In the genomic region with DNA sequence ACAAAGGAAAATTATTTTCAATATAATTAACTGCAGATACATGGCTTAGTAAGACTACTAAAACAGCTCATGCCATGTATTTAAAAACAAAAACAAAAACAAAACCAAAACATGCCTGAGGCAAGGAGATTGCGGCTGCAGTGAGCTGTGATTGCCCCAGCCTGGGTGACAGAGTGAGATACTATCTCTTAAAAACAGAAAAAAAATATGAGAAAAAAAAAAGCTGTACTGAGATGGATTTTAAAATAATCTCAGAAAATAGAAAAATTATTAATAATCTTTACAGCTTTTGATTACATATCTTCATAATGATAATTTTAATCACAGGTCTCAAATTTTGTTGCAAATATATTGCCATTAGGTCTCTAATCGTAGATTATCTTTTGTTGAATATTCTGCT, we compare ENCODE assay signal across 8 cellular contexts. TPM values are rescaled to one million over a fixed set of nuclear protein-coding genes. Genes with fewer than 3 reads are reported as not detected.
DNase-seq lines count a peak whose midpoint lies in the region; ATAC-seq and TF ChIP-seq lines count a peak whose summit lies in the region.

No MANE protein-coding gene starts in this region.

- no peaks in the 10 kb centered on the region for H3K9me3 ChIP-seq in CD8-positive, alpha-beta T cell (ENCODE audit: low read length)
- H3K9me3 ChIP-seq in ovary, result no peaks in the 10 kb centered on the region

- no peak overlapping the region for H3K4me3 ChIP-seq in CD8-positive, alpha-beta T cell (ENCODE audit: low read depth, low read length)
- H3K4me3 ChIP-seq in ovary, result no peak overlapping the region

- no peak for TF ChIP-seq CTCF in CD8-positive, alpha-beta T cell (IDR thresholded peaks at IDR 0.05)
- TF ChIP-seq CTCF in activated CD8-positive, alpha-beta T cell treated with anti-CD3 and anti-CD28 coated beads for 36 hours (IDR thresholded peaks at IDR 0.05), result no peak
- TF ChIP-seq CTCF in ovary (IDR thresholded peaks at IDR 0.05), result no peak

- H3K4me1 Mint-ChIP-seq in CD8-positive, alpha-beta T cell (ENCODE audit: low read depth), result peaks cover 6% of the 10 kb centered on the region
- H3K4me1 Mint-ChIP-seq in activated CD8-positive, alpha-beta T cell treated with anti-CD3 and anti-CD28 coated beads for 36 hours (ENCODE audit: low read depth), result peaks cover 10% of the 10 kb centered on the region
- H3K4me1 Mint-ChIP-seq in memory B cell, result peaks cover 8% of the 10 kb centered on the region

- no peaks in the 10 kb centered on the region for H3K9me3 Mint-ChIP-seq in CD8-positive, alpha-beta T cell
- no peaks in the 10 kb centered on the region for H3K9me3 Mint-ChIP-seq in activated CD8-positive, alpha-beta T cell treated with anti-CD3 and anti-CD28 coated beads for 36 hours
- no peaks in the 10 kb centered on the region for H3K9me3 Mint-ChIP-seq in memory B cell

- intact Hi-C loops in CD8-positive, alpha-beta T cell (cut with DNase I, micrococcal nuclease), result loop anchor here (1.0 to 10.0 kb wide), 3 partner anchors 24 to 208 kb away; a partner anchor contains a TSS
- intact Hi-C loops in activated CD8-positive, alpha-beta T cell treated with anti-CD3 and anti-CD28 coated beads for 36 hours (cut with micrococcal nuclease), result loop anchor here (2.0 kb wide), 1 partner anchor 208 kb away; no protein-coding TSS in a partner anchor
- intact Hi-C loops in ovary (cut with DNase I), result loop anchor here in 1 of 4 donors (10.0 kb wide), 1 partner anchor 208 kb away; no protein-coding TSS in a partner anchor

- no peak for ATAC-seq in CD8-positive, alpha-beta T cell
- ATAC-seq in HG02973 (IDR thresholded peaks at IDR 0.05; ENCODE audit: unreplicated experiment), result peak; percentile 20
- ATAC-seq in activated CD8-positive, alpha-beta T cell treated with anti-CD3 and anti-CD28 coated beads for 36 hours, result no peak
- no peak for ATAC-seq in memory B cell (ENCODE audit: low read depth)
- ATAC-seq in GM21528 (IDR thresholded peaks at IDR 0.05; ENCODE audit: low FRiP score, unreplicated experiment), result no peak

- CTCF ChIA-PET in CD8-positive, alpha-beta T cell (lab: Charles Lee), result interaction anchor here (0.7 to 3.4 kb wide), 23 partner anchors 9 to 840 kb away, joined by 3 to 49 read pairs (median 4); a partner anchor contains a TSS
- CTCF ChIA-PET in activated CD8-positive, alpha-beta T cell treated with anti-CD3 and anti-CD28 coated beads for 36 hours (lab: Charles Lee), result interaction anchor here (0.7 to 6.1 kb wide), 49 partner anchors 10 to 370 kb away, joined by 3 to 68 read pairs (median 4); a partner anchor contains a TSS

- TF ChIP-seq EP300 in ovary (IDR thresholded peaks at IDR 0.05), result no peak

- WGBS in ovary, 3 donors, result 13 to 34% (median 17%) methylated on average over 2 of the region's 2 CpGs

- peak overlapping the region; percentile 65 for H3K4me3 Mint-ChIP-seq in CD8-positive, alpha-beta T cell
- H3K4me3 Mint-ChIP-seq in activated CD8-positive, alpha-beta T cell treated with anti-CD3 and anti-CD28 coated beads for 36 hours, result peak overlapping the region; percentile 37
- peak overlapping the region; percentile 71 for H3K4me3 Mint-ChIP-seq in memory B cell

- no peak for DNase-seq in CD8-positive, alpha-beta T cell
- DNase-seq in activated CD8-positive, alpha-beta T cell treated with anti-CD3 and anti-CD28 coated beads for 36 hours, result no peak
- no peak for DNase-seq in memory B cell (ENCODE audit: low spot score in 2 of 2)
- DNase-seq in NCI-H2196 (lab: John Stamatoyannopoulos, UW; ENCODE audit: unreplicated experiment), result no peak
- DNase-seq in ovary, result no peak
- DNase-seq in NCI-H2227 treated with DMSO at 0.1 percent for 48 hours (lab: John Stamatoyannopoulos, UW), result no peak

- H3K36me3 ChIP-seq in CD8-positive, alpha-beta T cell (ENCODE audit: insufficient read depth, low read length), result no peaks in the 10 kb centered on the region
- no peaks in the 10 kb centered on the region for H3K36me3 ChIP-seq in ovary

- H3K27me3 ChIP-seq in CD8-positive, alpha-beta T cell (ENCODE audit: insufficient read depth, low read length), result no peaks in the 10 kb centered on the region
- no peaks in the 10 kb centered on the region for H3K27me3 ChIP-seq in ovary

- H3K27me3 Mint-ChIP-seq in CD8-positive, alpha-beta T cell (ENCODE audit: low read depth), result peaks cover 2% of the 10 kb centered on the region
- no peaks in the 10 kb centered on the region for H3K27me3 Mint-ChIP-seq in activated CD8-positive, alpha-beta T cell treated with anti-CD3 and anti-CD28 coated beads for 36 hours
- H3K27me3 Mint-ChIP-seq in memory B cell, result no peaks in the 10 kb centered on the region

- no peak overlapping the region for H3K27ac Mint-ChIP-seq in CD8-positive, alpha-beta T cell
- H3K27ac Mint-ChIP-seq in activated CD8-positive, alpha-beta T cell treated with anti-CD3 and anti-CD28 coated beads for 36 hours, result no peak overlapping the region
- H3K27ac Mint-ChIP-seq in memory B cell, result peak overlapping the region; percentile 90

- no peaks in the 10 kb centered on the region for H3K36me3 Mint-ChIP-seq in CD8-positive, alpha-beta T cell
- no peaks in the 10 kb centered on the region for H3K36me3 Mint-ChIP-seq in activated CD8-positive, alpha-beta T cell treated with anti-CD3 and anti-CD28 coated beads for 36 hours (ENCODE audit: low read depth)
- no peaks in the 10 kb centered on the region for H3K36me3 Mint-ChIP-seq in memory B cell

- POLR2A ChIA-PET in CD8-positive, alpha-beta T cell (lab: Charles Lee), result interaction anchor here (0.9 kb wide), 1 partner anchor 24 kb away, joined by 4 read pairs; a partner anchor contains a TSS
- POLR2A ChIA-PET in activated CD8-positive, alpha-beta T cell treated with anti-CD3 and anti-CD28 coated beads for 36 hours (lab: Charles Lee), result interaction anchor here (0.9 to 1.0 kb wide), 3 partner anchors 22 to 59 kb away, joined by 3 read pairs; a partner anchor contains a TSS

- H3K27ac ChIP-seq in CD8-positive, alpha-beta T cell (ENCODE audit: low read depth, low read length), result no peak overlapping the region
- no peak overlapping the region for H3K27ac ChIP-seq in ovary

- peaks cover 3% of the 10 kb centered on the region for H3K4me1 ChIP-seq in CD8-positive, alpha-beta T cell (ENCODE audit: insufficient read depth, low read length)
- no peaks in the 10 kb centered on the region for H3K4me1 ChIP-seq in ovary (ENCODE audit: insufficient read depth)

- TF ChIP-seq POLR2A in ovary (IDR thresholded peaks at IDR 0.05), result no peak

RNA-seq across cellular contexts. Expression of a gene that starts 24.0 kb away (rescaled TPM):
- total RNA-seq in CD8-positive, alpha-beta T cell, result 1 to 10 TPM; 1.1 to 1.3 TPM
- 10 to 100 TPM; 10.2 to 11.3 TPM for total RNA-seq in activated CD8-positive, alpha-beta T cell treated with anti-CD3 and anti-CD28 coated beads for 36 hours
- total RNA-seq in ovary, result 1 to 10 TPM; 3.7 to 8.6 (median 4.9) TPM
- 1 to 10 TPM; 3.1 to 4.3 TPM for polyA plus RNA-seq in ovary
